In genomic region chr7:41973331-41973730, GRCh38 we compare ENCODE assay signal across 6 cellular contexts.
"Had no signal": no experiment of that assay in that cellular context is flagged by ENCODE, and none has a peak within 500 bp of the region (broad histone marks: within the 10 kb centered on the region; RNA-seq: fewer than 3 reads in every experiment).

No MANE protein-coding gene starts in this region.

- DNase-seq: IMR-90, KBM-7 had no signal

- H3K27ac Mint-ChIP-seq: IgD-negative memory B cell had no signal

- ATAC-seq: HepG2, K562 had no signal

- H3K36me3 Mint-ChIP-seq: IgD-negative memory B cell had no signal

- H3K9me3 Mint-ChIP-seq: IgD-negative memory B cell had no signal

- H3K4me3 ChIP-seq: K562 had no signal

- H3K4me3 Mint-ChIP-seq: IgD-negative memory B cell had no signal

- H3K27ac ChIP-seq: HL-60 had no signal
